Comparison of ENCODE assay signal across 9 cellular contexts in genomic region chr22:24305260-24305692, GRCh38. TPM values are rescaled to one million over a fixed set of nuclear protein-coding genes. Genes with fewer than 3 reads are reported as not detected.
DNase-seq lines count a peak whose midpoint lies in the region; ATAC-seq and TF ChIP-seq lines count a peak whose summit lies in the region.
"Had no signal": no experiment of that assay in that cellular context is flagged by ENCODE, and none has a peak within 500 bp of the region (broad histone marks: within the 10 kb centered on the region; RNA-seq: fewer than 3 reads in every experiment).

No MANE protein-coding gene starts in this region.

- H3K4me1 Mint-ChIP-seq in memory B cell, result peaks cover 31% of the 10 kb centered on the region

- no peak for TF ChIP-seq CTCF in WERI-Rb-1 (IDR thresholded peaks at IDR 0.05; ENCODE audit: low read depth, low read length)

- ATAC-seq in memory B cell (ENCODE audit: low read depth), result no peak
- ATAC-seq in GM19023 (IDR thresholded peaks at IDR 0.05; ENCODE audit: unreplicated experiment), result no peak
- ATAC-seq in HG03175 (IDR thresholded peaks at IDR 0.05; ENCODE audit: unreplicated experiment), result no peak
- ATAC-seq: Right ventricle myocardium inferior had no signal

- H3K27ac Mint-ChIP-seq in memory B cell, result peak overlapping the region; percentile 10

- DNase-seq in AML-193 (lab: John Stamatoyannopoulos, UW) (peak; percentile 27 to 28), amniotic epithelial cell (ENCODE audit: low read depth) (peak; percentile 67), memory B cell (ENCODE audit: low spot score in 2 of 2) (no peak), HuH-7.5 (ENCODE audit: low spot score) (no peak), WERI-Rb-1 (no peak)
- DNase-seq in Jurkat, Clone E6-1 (ENCODE audit: low read depth, low spot score), result peak; percentile 96

- H3K4me3 ChIP-seq in Jurkat, Clone E6-1 (ENCODE audit: low read length), result no peak overlapping the region
- no peak overlapping the region for H3K4me3 ChIP-seq in WERI-Rb-1 (ENCODE audit: low read depth, low read length)

- peaks cover 32% of the 10 kb centered on the region for H3K36me3 Mint-ChIP-seq in memory B cell

- H3K27me3 Mint-ChIP-seq in memory B cell, result no peaks in the 10 kb centered on the region

- peaks cover 2% of the 10 kb centered on the region for H3K9me3 Mint-ChIP-seq in memory B cell

- peaks cover 51% of the 10 kb centered on the region for H3K36me3 ChIP-seq in WERI-Rb-1

- no peaks in the 10 kb centered on the region for H3K27me3 ChIP-seq in WERI-Rb-1 (ENCODE audit: insufficient read depth, low read depth, severe bottlenecking)

- no peaks in the 10 kb centered on the region for H3K9me3 ChIP-seq in WERI-Rb-1 (ENCODE audit: severe bottlenecking)

- H3K27ac ChIP-seq in WERI-Rb-1, result no peak overlapping the region

- no peak overlapping the region for H3K4me3 Mint-ChIP-seq in memory B cell

RNA-seq across cellular contexts. Expression of gene SPECC1L, which starts 34.6 kb away (rescaled TPM):
- polyA plus RNA-seq in Jurkat, Clone E6-1 (2012; ENCODE audit: insufficient read depth, insufficient read length), result 23.0 TPM

Comparison
In these comparisons a context has a peak if more than half of its experiments do, and no peak if none do; other contexts are left out.
1. DNase-seq: peak in AML-193 (2 of 2), Jurkat, Clone E6-1 (single experiment) and amniotic epithelial cell (single experiment); none in memory B cell (0 of 2), HuH-7.5 (single experiment) and WERI-Rb-1 (single experiment).